In the genomic region with DNA sequence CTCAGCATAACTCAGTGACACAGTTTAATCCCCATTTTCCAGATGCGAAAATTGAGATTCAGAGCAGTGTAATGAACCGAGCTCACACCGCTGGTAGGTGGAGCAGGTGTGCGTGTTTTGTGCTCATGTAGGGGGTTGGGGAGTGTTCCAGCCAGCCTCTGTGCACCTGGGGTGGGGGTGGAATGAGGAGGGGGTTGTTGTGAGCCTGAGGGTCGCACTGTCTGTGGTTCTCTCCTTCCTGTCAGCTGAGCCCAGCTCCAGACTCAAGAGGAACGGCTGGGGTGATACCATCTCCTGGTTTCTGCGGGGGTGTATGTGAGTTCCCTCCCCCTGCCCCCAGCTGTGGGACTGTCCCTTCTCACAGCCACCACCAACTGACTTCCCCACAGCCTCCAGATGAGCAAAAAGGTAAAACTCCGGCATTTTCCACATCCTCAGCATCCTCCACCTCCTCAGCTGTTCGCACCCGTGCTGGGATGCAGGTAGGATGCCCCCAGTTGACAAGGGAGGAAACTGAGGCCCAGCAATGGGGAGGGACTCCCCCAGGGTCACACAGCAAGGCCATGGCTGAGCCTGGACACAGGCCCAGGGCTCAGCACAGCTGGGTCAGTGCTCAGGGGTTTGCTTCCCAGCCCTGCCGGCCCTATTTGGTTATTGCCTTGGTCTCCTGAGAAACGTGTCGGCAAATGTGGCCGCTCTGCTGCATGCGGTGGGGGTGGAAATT, we compare ENCODE assay signal across 9 cellular contexts. TPM values are rescaled to one million over a fixed set of nuclear protein-coding genes. Genes with fewer than 3 reads are reported as not detected.
DNase-seq lines count a peak whose midpoint lies in the region; ATAC-seq and TF ChIP-seq lines count a peak whose summit lies in the region.
"Had no signal": no experiment of that assay in that cellular context is flagged by ENCODE, and none has a peak within 500 bp of the region (broad histone marks: within the 10 kb centered on the region; RNA-seq: fewer than 3 reads in every experiment).

No MANE protein-coding gene starts in this region.

- peak overlapping the region; percentile 99 to 100 (median 100) for H3K4me3 Mint-ChIP-seq in CD8-positive, alpha-beta memory T cell
- no peak overlapping the region for H3K4me3 Mint-ChIP-seq in endothelial cell (ENCODE audit: unreplicated experiment)

- POLR2A ChIA-PET in CD8-positive, alpha-beta memory T cell (lab: Charles Lee): interaction anchor here (0.5 to 2.3 kb wide), 6 partner anchors 9 to 388 kb away, joined by 3 to 13 read pairs (median 5); a partner anchor contains a TSS

- CTCF ChIA-PET in CD8-positive, alpha-beta memory T cell (lab: Charles Lee): interaction anchor here (0.7 to 3.4 kb wide), 5 partner anchors 9 to 259 kb away, joined by 3 to 17 read pairs (median 6); a partner anchor contains a TSS

- H3K9me3 ChIP-seq in CD8-positive, alpha-beta memory T cell (ENCODE audit: low read length): no peaks in the 10 kb centered on the region
- H3K9me3 ChIP-seq in tibial nerve: no peaks in the 10 kb centered on the region

- peak overlapping the region; percentile 68 for H3K4me3 ChIP-seq in CD8-positive, alpha-beta memory T cell (ENCODE audit: low read length)
- H3K4me3 ChIP-seq in tibial nerve: peak overlapping the region in 2 of 4 donors; percentile 13 to 33

- H3K4me1 Mint-ChIP-seq in CD8-positive, alpha-beta memory T cell: peaks cover 43 to 69% (median 67%) of the 10 kb centered on the region in 3 donors
- peaks cover 9% of the 10 kb centered on the region for H3K4me1 Mint-ChIP-seq in endothelial cell (ENCODE audit: unreplicated experiment)

- peak overlapping the region; percentile 82 for H3K27ac ChIP-seq in CD8-positive, alpha-beta memory T cell (ENCODE audit: low read depth, low read length)
- H3K27ac ChIP-seq in tibial nerve: peak overlapping the region in 1 of 4 donors; percentile 78

- no peaks in the 10 kb centered on the region for H3K9me3 Mint-ChIP-seq in CD8-positive, alpha-beta memory T cell
- H3K9me3 Mint-ChIP-seq in endothelial cell (ENCODE audit: unreplicated experiment): no peaks in the 10 kb centered on the region

- H3K4me1 ChIP-seq in CD8-positive, alpha-beta memory T cell (ENCODE audit: insufficient read depth, low read length): peaks cover 49% of the 10 kb centered on the region
- peaks cover 0 to 40% (median 19%) of the 10 kb centered on the region in 4 donors for H3K4me1 ChIP-seq in tibial nerve

- H3K36me3 ChIP-seq in CD8-positive, alpha-beta memory T cell (ENCODE audit: insufficient read depth, low read length): peaks cover 17% of the 10 kb centered on the region
- no peaks in the 10 kb centered on the region for H3K36me3 ChIP-seq in tibial nerve

- H3K27me3 Mint-ChIP-seq in CD8-positive, alpha-beta memory T cell: no peaks in the 10 kb centered on the region
- H3K27me3 Mint-ChIP-seq in endothelial cell (ENCODE audit: unreplicated experiment): no peaks in the 10 kb centered on the region

- no peak for TF ChIP-seq POLR2A in tibial nerve (IDR thresholded peaks at IDR 0.05)

- no peaks in the 10 kb centered on the region for H3K27me3 ChIP-seq in CD8-positive, alpha-beta memory T cell (ENCODE audit: insufficient read depth, low read length, poor library complexity, severe bottlenecking)
- no peaks in the 10 kb centered on the region for H3K27me3 ChIP-seq in tibial nerve

- H3K36me3 Mint-ChIP-seq in CD8-positive, alpha-beta memory T cell: peaks cover 0 to 38% (median 6%) of the 10 kb centered on the region in 3 donors
- H3K36me3 Mint-ChIP-seq in endothelial cell (ENCODE audit: low read depth, unreplicated experiment): no peaks in the 10 kb centered on the region

- peak; percentile 61 to 87 (median 75) for DNase-seq in CD8-positive, alpha-beta memory T cell
- DNase-seq in endothelial cell (ENCODE audit: low spot score) (peak; percentile 43), NCI-H1930 (lab: John Stamatoyannopoulos, UW) (no peak), tibial nerve (ENCODE audit: low spot score in 2 of 2) (no peak), cerebellum (ENCODE audit: low spot score) (no peak)
- peak; percentile 56 to 78 for DNase-seq in stimulated activated CD4-positive, alpha-beta T cell treated with anti-CD3 and anti-CD28 coated beads, Interleukin-4, amount 100 ng/mL, for 4 hours

- whole genome bisulfite sequencing in tibial nerve, 2 donors: 52 to 69% methylated on average over 15 of the region's 15 CpGs

- H3K27ac Mint-ChIP-seq in CD8-positive, alpha-beta memory T cell: peak overlapping the region; percentile 91 to 100 (median 98)
- no peak overlapping the region for H3K27ac Mint-ChIP-seq in endothelial cell (ENCODE audit: unreplicated experiment)

- TF ChIP-seq EP300 in tibial nerve (IDR thresholded peaks at IDR 0.05): no peak

- TF ChIP-seq CTCF in endothelial cell (IDR thresholded peaks at IDR 0.05; ENCODE audit: unreplicated experiment): no peak
- no peak for TF ChIP-seq CTCF in tibial nerve (IDR thresholded peaks at IDR 0.05)

- peak; percentile 34 for ATAC-seq in HG02852 (IDR thresholded peaks at IDR 0.05; ENCODE audit: unreplicated experiment)
- peak; percentile 50 to 53 for ATAC-seq in activated CD4-positive, CD25-positive, alpha-beta regulatory T cell treated with anti-CD3 and anti-CD28 coated beads, Interleukin-2, amount 50 U/mL, for 24 hours

RNA-seq across cellular contexts. Expression of a gene that starts 2.1 kb away (rescaled TPM):
- 10 to 100 TPM; 13.9 to 14.1 TPM for total RNA-seq in CD8-positive, alpha-beta memory T cell
- 50.7 TPM for polyA plus RNA-seq in CD8-positive, alpha-beta memory T cell
- total RNA-seq in endothelial cell (ENCODE audit: unreplicated experiment): 137 TPM
- 10 to 100 TPM in 3 of 4 donors, 1 to 10 TPM in 1; 4.2 to 18.9 (median 13.4) TPM for total RNA-seq in tibial nerve
- 8.5 TPM for total RNA-seq in cerebellum
- total RNA-seq: bronchial epithelial cell had no signal

RNA-seq across cellular contexts. Expression of a gene that starts 9.5 kb away (rescaled TPM):
- 100 to 1,000 TPM; 108 to 111 TPM for total RNA-seq in CD8-positive, alpha-beta memory T cell
- 72.3 TPM for polyA plus RNA-seq in CD8-positive, alpha-beta memory T cell
- total RNA-seq in endothelial cell (ENCODE audit: unreplicated experiment): 188 TPM
- total RNA-seq in tibial nerve: 100 to 1,000 TPM in 2 of 4 donors, 10 to 100 TPM in 2; 66.6 to 112 (median 87.6) TPM
- 38.9 TPM for total RNA-seq in cerebellum

RNA-seq across cellular contexts. Expression of a gene that starts 26.3 kb away (rescaled TPM):
- total RNA-seq in CD8-positive, alpha-beta memory T cell: 100 to 1,000 TPM; 110 to 111 TPM
- polyA plus RNA-seq in CD8-positive, alpha-beta memory T cell: 68.0 TPM
- total RNA-seq in endothelial cell (ENCODE audit: unreplicated experiment) (51.3 TPM), tibial nerve (100 to 1,000 TPM; 136 to 309 (median 143) TPM), cerebellum (20.3 TPM)

RNA-seq across cellular contexts. Expression of a gene that starts 41.3 kb away (rescaled TPM):
- 10 to 100 TPM; 30.7 to 33.7 TPM for total RNA-seq in CD8-positive, alpha-beta memory T cell
- polyA plus RNA-seq in CD8-positive, alpha-beta memory T cell: 37.0 TPM
- total RNA-seq in endothelial cell (ENCODE audit: unreplicated experiment) (29.1 TPM), tibial nerve (10 to 100 TPM; 13.3 to 15.3 (median 14.4) TPM), cerebellum (8.3 TPM)

Comparison
In these comparisons a context has a peak if more than half of its experiments do, and no peak if none do; other contexts are left out.
1. DNase-seq: peak in CD8-positive, alpha-beta memory T cell (5 of 5), endothelial cell (single experiment) and stimulated activated CD4-positive, alpha-beta T cell treated with anti-CD3 and anti-CD28 coated beads, Interleukin-4, amount 100 ng/mL, for 4 hours (2 of 2); none in NCI-H1930 (0 of 2), tibial nerve (0 of 2) and cerebellum (single experiment).